ENCODE assay signal across 14 cellular contexts in the genomic region with DNA sequence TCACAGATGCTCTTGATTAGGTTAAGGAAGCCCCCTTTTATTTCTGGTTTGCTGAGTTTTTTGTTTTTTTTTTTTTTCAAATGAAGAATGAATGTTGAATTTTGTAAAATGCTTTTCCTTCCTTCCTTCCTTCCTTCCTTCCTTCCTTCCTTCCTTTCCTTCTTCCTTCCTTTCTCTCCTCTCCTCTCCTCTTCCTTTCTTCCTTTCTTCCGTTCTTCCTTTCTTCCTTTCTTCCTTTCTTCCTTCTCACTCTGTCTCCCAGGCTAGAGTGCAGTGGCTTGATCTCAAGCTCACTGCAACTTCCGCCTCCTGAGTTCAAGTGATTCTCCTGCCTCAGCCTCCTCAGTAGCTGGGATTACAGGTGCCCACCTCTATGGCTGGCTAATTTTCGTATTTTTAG.
A peak's percentile ranks its signal among the peaks of the same experiment; 100 is the strongest.
DNase-seq lines count a peak whose midpoint lies in the region; ATAC-seq, FAIRE-seq and TF ChIP-seq lines count a peak whose summit lies in the region.
"Had no signal": no experiment of that assay in that cellular context is flagged by ENCODE, and none has a peak within 500 bp of the region (broad histone marks: within the 10 kb centered on the region; RNA-seq: fewer than 3 reads in every experiment).

No MANE protein-coding gene starts in this region.

- intact Hi-C loops in K562 (cut with micrococcal nuclease) = no loop called here
- intact Hi-C loops in naive thymus-derived CD4-positive, alpha-beta T cell (cut with micrococcal nuclease) = no loop called here

- BruUV-seq in K562 (replicated peaks; lab: Mats Ljungman, UMichigan) = no TSS peak

- no peak for ATAC-seq in K562
- ATAC-seq in naive thymus-derived CD4-positive, alpha-beta T cell = no peak
- ATAC-seq in stimulated activated naive B cell treated with anti-CD40 and anti-IgM and Interleukin-4, amounts not matched to agents 10 μg/mL and 1 μg/mL and 100 μg/mL, for 72 hours (replicated peaks) = no peak
- ATAC-seq: HCT116 had no signal

- POLR2A ChIA-PET in K562 (lab: Yijun Ruan, JAX) = no interaction called here
- POLR2A ChIA-PET in naive thymus-derived CD4-positive, alpha-beta T cell (lab: Charles Lee) = interaction anchor here (0.6 to 0.8 kb wide), 2 partner anchors 59 to 160 kb away, joined by 3 to 4 read pairs; no protein-coding TSS in a partner anchor

- in situ Hi-C loops in K562 (cut with MboI) = no loop called here

- no peak overlapping the region for H3K27ac ChIP-seq in K562 (ENCODE audit: extremely low read depth, low read depth, low read length)
- no peak overlapping the region for H3K27ac ChIP-seq in naive thymus-derived CD4-positive, alpha-beta T cell (ENCODE audit: low read depth, low read length)
- H3K27ac ChIP-seq: 22Rv1; BLaER1 treated with 17β-estradiol and CSF1 and Interleukin-3, amounts not matched to agents 10 nM and 100 nM had no signal

- TF ChIP-seq EP300 in K562 (IDR thresholded peaks at IDR 0.05; ENCODE audit: low read length) = no peak

- peaks cover 22% of the 10 kb centered on the region; the same call in 1 of the 3 replicates for H3K79me2 ChIP-seq in K562 (ENCODE audit: control insufficient read depth, insufficient read depth, low read length)

- CTCF ChIA-PET in K562 (lab: Yijun Ruan, JAX; ENCODE audit: low intra/inter-chr PET ratio) = no interaction called here
- CTCF ChIA-PET in naive thymus-derived CD4-positive, alpha-beta T cell (lab: Charles Lee) = interaction anchor here (0.7 to 0.9 kb wide), 2 partner anchors 12 to 121 kb away, joined by 3 to 4 read pairs; no protein-coding TSS in a partner anchor

- peaks cover 13% of the 10 kb centered on the region for H3K36me3 Mint-ChIP-seq in activated naive CD4-positive, alpha-beta T cell treated with anti-CD3 and anti-CD28 coated beads, Interleukin-2, amount 50 U/mL, for 24 hours
- H3K36me3 Mint-ChIP-seq in naive thymus-derived CD4-positive, alpha-beta T cell = peaks cover 0 to 33% (median 19%) of the 10 kb centered on the region in 5 donors
- peaks cover 15 to 34% of the 10 kb centered on the region in 2 donors for H3K36me3 Mint-ChIP-seq in stimulated activated naive B cell treated with anti-CD40 and anti-IgM and Interleukin-4, amounts not matched to agents 10 μg/mL and 1 μg/mL and 100 μg/mL, for 72 hours

- H2AFZ ChIP-seq in K562 (ENCODE audit: low read depth, low read length) = no peak overlapping the region

- H3K27me3 ChIP-seq in K562 (ENCODE audit: control insufficient read depth in 2 of 2, insufficient read depth in 2 of 2, low read length in 2 of 2) = no peaks in the 10 kb centered on the region
- H3K27me3 ChIP-seq in naive thymus-derived CD4-positive, alpha-beta T cell (ENCODE audit: control insufficient read depth in 2 of 2, insufficient read depth in 2 of 2, low read length in 2 of 2) = no peaks in the 10 kb centered on the region
- H3K27me3 ChIP-seq: BLaER1 treated with 17β-estradiol and CSF1 and Interleukin-3, amounts not matched to agents 10 nM and 100 nM had no signal

- H3K9me3 ChIP-seq in K562 (replicated peaks; ENCODE audit: control insufficient read depth, insufficient read depth, low read depth, low read length) = peaks cover 7% of the 10 kb centered on the region; the same call in 1 of the 2 replicates
- peaks cover 0 to 8% (median 6%) of the 10 kb centered on the region in 3 experiments for H3K9me3 ChIP-seq in naive thymus-derived CD4-positive, alpha-beta T cell (ENCODE audit: control insufficient read depth in 2 of 3, low read length in 3 of 3)

- no peaks in the 10 kb centered on the region for H3K4me1 ChIP-seq in K562 (replicated peaks in 1 of 2; ENCODE audit: control insufficient read depth in 2 of 2, insufficient read depth in 2 of 2, low read length in 2 of 2)
- H3K4me1 ChIP-seq in naive thymus-derived CD4-positive, alpha-beta T cell (ENCODE audit: control insufficient read depth in 2 of 2, insufficient read depth in 2 of 2, low read length in 2 of 2) = peaks cover 6 to 11% of the 10 kb centered on the region in 2 donors

- H3K27me3 Mint-ChIP-seq in activated naive CD4-positive, alpha-beta T cell treated with anti-CD3 and anti-CD28 coated beads, Interleukin-2, amount 50 U/mL, for 24 hours = no peaks in the 10 kb centered on the region
- H3K27me3 Mint-ChIP-seq in naive thymus-derived CD4-positive, alpha-beta T cell = no peaks in the 10 kb centered on the region
- H3K27me3 Mint-ChIP-seq in stimulated activated naive B cell treated with anti-CD40 and anti-IgM and Interleukin-4, amounts not matched to agents 10 μg/mL and 1 μg/mL and 100 μg/mL, for 72 hours = no peaks in the 10 kb centered on the region
- H3K27me3 Mint-ChIP-seq: CD4-positive, CD25-positive, alpha-beta regulatory T cell had no signal

- TF ChIP-seq CTCF in K562 (IDR thresholded peaks at IDR 0.05 in 2 of 3, conservative IDR thresholded peaks at IDR 0.05 in 1 of 3; ENCODE audit: insufficient read depth in 2 of 3, low read depth in 1 of 3, low read length in 3 of 3) = no peak

- no peak overlapping the region for H3K4me2 ChIP-seq in K562 (ENCODE audit: insufficient read depth, low read length)
- H3K4me2 ChIP-seq: BLaER1 treated with 17β-estradiol and CSF1 and Interleukin-3, amounts not matched to agents 10 nM and 100 nM had no signal

- no peaks in the 10 kb centered on the region for H3K9me3 Mint-ChIP-seq in activated naive CD4-positive, alpha-beta T cell treated with anti-CD3 and anti-CD28 coated beads, Interleukin-2, amount 50 U/mL, for 24 hours
- H3K9me3 Mint-ChIP-seq in naive thymus-derived CD4-positive, alpha-beta T cell = peaks cover 0 to 31% (median 4%) of the 10 kb centered on the region in 11 donors
- H3K9me3 Mint-ChIP-seq in stimulated activated naive B cell treated with anti-CD40 and anti-IgM and Interleukin-4, amounts not matched to agents 10 μg/mL and 1 μg/mL and 100 μg/mL, for 72 hours = peaks cover 4 to 5% of the 10 kb centered on the region in 2 donors

- DNase-seq in activated naive CD4-positive, alpha-beta T cell treated with anti-CD3 and anti-CD28 coated beads, Interleukin-2, amount 50 U/mL, for 16 hours = no peak
- no peak for DNase-seq in K562 (ENCODE audit: extremely low read depth in 1 of 4, low spot score in 3 of 4)
- DNase-seq in naive thymus-derived CD4-positive, alpha-beta T cell = no peak
- DNase-seq in stimulated activated naive B cell treated with anti-CD40 and anti-IgM and Interleukin-4, amounts not matched to agents 10 μg/mL and 1 μg/mL and 100 μg/mL, for 72 hours = no peak
- DNase-seq in NK-92 treated with Interleukin-12 subunit alpha and Interleukin-12 subunit beta, amount 100 ng/mL, for 24 hours (lab: John Stamatoyannopoulos, UW) = no peak
- DNase-seq in DMS79 (lab: John Stamatoyannopoulos, UW) = no peak
- DNase-seq in stimulated activated CD4-positive, alpha-beta T cell treated with anti-CD3 and anti-CD28 coated beads, Interleukin-2, amount 100 ng/mL, for 24 hours = no peak
- DNase-seq: CD4-positive, CD25-positive, alpha-beta regulatory T cell; DMS53 had no signal

- H3K4me3 Mint-ChIP-seq in activated naive CD4-positive, alpha-beta T cell treated with anti-CD3 and anti-CD28 coated beads, Interleukin-2, amount 50 U/mL, for 24 hours = peak overlapping the region; percentile 7
- peak overlapping the region in 7 of 10 donors; percentile 3 to 39 (median 17) for H3K4me3 Mint-ChIP-seq in naive thymus-derived CD4-positive, alpha-beta T cell
- no peak overlapping the region for H3K4me3 Mint-ChIP-seq in stimulated activated naive B cell treated with anti-CD40 and anti-IgM and Interleukin-4, amounts not matched to agents 10 μg/mL and 1 μg/mL and 100 μg/mL, for 72 hours

- H3K4me3 ChIP-seq in K562 = no peak overlapping the region
- H3K4me3 ChIP-seq in naive thymus-derived CD4-positive, alpha-beta T cell (ENCODE audit: low read length) = no peak overlapping the region
- H3K4me3 ChIP-seq: BLaER1 treated with 17β-estradiol and CSF1 and Interleukin-3, amounts not matched to agents 10 nM and 100 nM had no signal

- no peak for FAIRE-seq in K562 (lab: Jason Lieb, UNC)
- FAIRE-seq: H54 had no signal

- TF ChIP-seq RAD21 in K562 (CRISPR knock-in tag; conservative IDR thresholded peaks at IDR 0.05 in 1 of 2, IDR thresholded peaks at IDR 0.05 in 1 of 2) = no peak

- H3K9ac ChIP-seq in K562 (ENCODE audit: insufficient read depth in 1 of 2, low read depth in 2 of 2, low read length in 2 of 2) = no peak overlapping the region
- H3K9ac ChIP-seq: BLaER1 treated with 17β-estradiol and CSF1 and Interleukin-3, amounts not matched to agents 10 nM and 100 nM had no signal

- TF ChIP-seq POLR2A in K562 (conservative IDR thresholded peaks at IDR 0.05) = no peak

- no peaks in the 10 kb centered on the region for H3K36me3 ChIP-seq in K562 (ENCODE audit: control insufficient read depth, insufficient read depth, low read length)
- H3K36me3 ChIP-seq in naive thymus-derived CD4-positive, alpha-beta T cell (ENCODE audit: control insufficient read depth in 2 of 3, insufficient read depth in 3 of 3, low read length in 3 of 3) = no peaks in the 10 kb centered on the region

- H3K9me1 ChIP-seq in K562 (ENCODE audit: control insufficient read depth, insufficient read depth, low read length) = no peaks in the 10 kb centered on the region

- no peaks in the 10 kb centered on the region; the same call in none of the 2 replicates for H4K20me1 ChIP-seq in K562 (replicated peaks; ENCODE audit: control insufficient read depth, insufficient read depth, low read length)

- H3K27ac Mint-ChIP-seq in activated naive CD4-positive, alpha-beta T cell treated with anti-CD3 and anti-CD28 coated beads, Interleukin-2, amount 50 U/mL, for 24 hours = no peak overlapping the region
- peak overlapping the region in 1 of 9 donors; percentile 65 for H3K27ac Mint-ChIP-seq in naive thymus-derived CD4-positive, alpha-beta T cell
- peak overlapping the region; percentile 6 for H3K27ac Mint-ChIP-seq in stimulated activated naive B cell treated with anti-CD40 and anti-IgM and Interleukin-4, amounts not matched to agents 10 μg/mL and 1 μg/mL and 100 μg/mL, for 72 hours

- H3K4me1 Mint-ChIP-seq in activated naive CD4-positive, alpha-beta T cell treated with anti-CD3 and anti-CD28 coated beads, Interleukin-2, amount 50 U/mL, for 24 hours = peaks cover 63% of the 10 kb centered on the region
- H3K4me1 Mint-ChIP-seq in naive thymus-derived CD4-positive, alpha-beta T cell = peaks cover 22 to 62% (median 55%) of the 10 kb centered on the region in 7 donors
- H3K4me1 Mint-ChIP-seq in stimulated activated naive B cell treated with anti-CD40 and anti-IgM and Interleukin-4, amounts not matched to agents 10 μg/mL and 1 μg/mL and 100 μg/mL, for 72 hours = peaks cover 36 to 51% of the 10 kb centered on the region in 2 donors

- 50% methylated on average over 2 of the region's 3 CpGs for WGBS in K562 (ENCODE audit: insufficient coverage, low coverage, missing lambda C conversion rate)

TF ChIP-seq in K562, 482 proteins besides CTCF, POLR2A, EP300 and RAD21 (continues in another document):
- no peak for TF ChIP-seq ZNF239 (CRISPR knock-in tag; IDR thresholded peaks at IDR 0.05)

Comparison
In these comparisons a context has a peak if more than half of its experiments do, and no peak if none do; other contexts are left out.
1. H3K4me3 Mint-ChIP-seq: peak in activated naive CD4-positive, alpha-beta T cell treated with anti-CD3 and anti-CD28 coated beads, Interleukin-2, amount 50 U/mL, for 24 hours (single experiment) and naive thymus-derived CD4-positive, alpha-beta T cell (7 of 10); none in stimulated activated naive B cell treated with anti-CD40 and anti-IgM and Interleukin-4, amounts not matched to agents 10 μg/mL and 1 μg/mL and 100 μg/mL, for 72 hours (0 of 2).